Comparison of ENCODE assay signal across 13 cellular contexts in genomic region chr19:49923055-49924003, GRCh38. TPM values are rescaled to one million over a fixed set of nuclear protein-coding genes. Genes with fewer than 3 reads are reported as not detected.
DNase-seq lines count a peak whose midpoint lies in the region; ATAC-seq, FAIRE-seq and TF ChIP-seq lines count a peak whose summit lies in the region.
"Had no signal": no experiment of that assay in that cellular context is flagged by ENCODE, and none has a peak within 500 bp of the region (broad histone marks: within the 10 kb centered on the region; RNA-seq: fewer than 3 reads in every experiment).

No MANE protein-coding gene starts in this region.

- H3K36me3 Mint-ChIP-seq in astrocyte (ENCODE audit: low read depth, unreplicated experiment) (peaks cover 4% of the 10 kb centered on the region), neural progenitor cell (peaks cover 29% of the 10 kb centered on the region), type B pancreatic cell (peaks cover 15% of the 10 kb centered on the region)

- H3K9me3 ChIP-seq in DND-41 (ENCODE audit: insufficient read depth, low read length, severe bottlenecking), result no peaks in the 10 kb centered on the region
- H3K9me3 ChIP-seq in astrocyte (ENCODE audit: insufficient read depth, low read depth, low read length), result no peaks in the 10 kb centered on the region
- no peaks in the 10 kb centered on the region for H3K9me3 ChIP-seq in neural progenitor cell (ENCODE audit: low read depth)

- intact Hi-C loops in dorsolateral prefrontal cortex (cut with DNase I), result no loop called here

- ATAC-seq in DND-41 (ENCODE audit: insufficient read depth, low read depth) (peak; percentile 32), HG02840 (IDR thresholded peaks at IDR 0.05; ENCODE audit: low FRiP score, unreplicated experiment) (no peak), SK-N-SH treated with all-trans-retinoic acid at 6 μM for 48 hours (no peak)

- H3K79me2 ChIP-seq in DND-41 (ENCODE audit: insufficient read depth, low read length), result peaks cover 98% of the 10 kb centered on the region
- H3K79me2 ChIP-seq in KMS-11 (ENCODE audit: insufficient read depth, low read depth), result peaks cover 97% of the 10 kb centered on the region
- peaks cover 96% of the 10 kb centered on the region for H3K79me2 ChIP-seq in astrocyte (ENCODE audit: insufficient read depth, low read length)
- peaks cover 100% of the 10 kb centered on the region for H3K79me2 ChIP-seq in neural progenitor cell (ENCODE audit: low read depth)

- H3K4me3 ChIP-seq in DND-41 (ENCODE audit: low read depth in 1 of 2, low read length in 2 of 2) (peak overlapping the region in 1 of 2 experiments; percentile 47; a peak in 2 of 4 replicates), KMS-11 (IDR thresholded peaks at IDR 0.05; ENCODE audit: insufficient read depth, low read depth, low read length) (no peak overlapping the region), astrocyte (ENCODE audit: insufficient read depth, low read depth, low read length) (no peak overlapping the region), neural progenitor cell (no peak overlapping the region), dorsolateral prefrontal cortex (no peak overlapping the region)
- H3K4me3 ChIP-seq: cardiac muscle cell, hepatocyte had no signal

- H3K27me3 Mint-ChIP-seq in astrocyte (ENCODE audit: low read depth, unreplicated experiment) (no peaks in the 10 kb centered on the region), neural progenitor cell (ENCODE audit: insufficient read depth, low read depth) (peaks cover 11% of the 10 kb centered on the region), type B pancreatic cell (no peaks in the 10 kb centered on the region)

- TF ChIP-seq CTCF in DND-41 (IDR thresholded peaks at IDR 0.05; ENCODE audit: borderline replicate concordance, extremely low read depth, low read length, poor library complexity, severe bottlenecking), result no peak
- TF ChIP-seq CTCF in KMS-11 (conservative IDR thresholded peaks at IDR 0.05; ENCODE audit: low read depth, low read length), result no peak
- TF ChIP-seq CTCF in astrocyte (IDR thresholded peaks at IDR 0.05; ENCODE audit: insufficient read depth, low read depth, low read length), result no peak
- TF ChIP-seq CTCF in neural progenitor cell (IDR thresholded peaks at IDR 0.05), result no peak
- no peak for TF ChIP-seq CTCF in dorsolateral prefrontal cortex (IDR thresholded peaks at IDR 0.05 in 54 of 56, conservative IDR thresholded peaks at IDR 0.05 in 2 of 56; ENCODE audit: low read depth in 1 of 56, partially characterized antibody in 56 of 56)
- no peak for TF ChIP-seq CTCF in type B pancreatic cell (conservative IDR thresholded peaks at IDR 0.05)

- H3K27me3 ChIP-seq in DND-41 (ENCODE audit: insufficient read depth, low read length, poor library complexity), result no peaks in the 10 kb centered on the region
- no peaks in the 10 kb centered on the region for H3K27me3 ChIP-seq in KMS-11 (ENCODE audit: insufficient read depth, low read depth)
- no peaks in the 10 kb centered on the region for H3K27me3 ChIP-seq in astrocyte (ENCODE audit: insufficient read depth, low read length)
- no peaks in the 10 kb centered on the region for H3K27me3 ChIP-seq in neural progenitor cell
- no peaks in the 10 kb centered on the region for H3K27me3 ChIP-seq in dorsolateral prefrontal cortex
- H3K27me3 ChIP-seq: cardiac muscle cell, hepatocyte had no signal

- peaks cover 6% of the 10 kb centered on the region for H3F3A ChIP-seq in neural progenitor cell (ENCODE audit: low read depth)

- H3K9me3 Mint-ChIP-seq in astrocyte (ENCODE audit: unreplicated experiment) (no peaks in the 10 kb centered on the region), neural progenitor cell (no peaks in the 10 kb centered on the region), type B pancreatic cell (no peaks in the 10 kb centered on the region)

- H3K4me1 ChIP-seq in DND-41 (ENCODE audit: insufficient read depth, low read length), result peaks cover 66% of the 10 kb centered on the region
- H3K4me1 ChIP-seq in KMS-11 (ENCODE audit: low read depth, poor library complexity, severe bottlenecking), result peaks cover 88% of the 10 kb centered on the region
- peaks cover 19% of the 10 kb centered on the region for H3K4me1 ChIP-seq in astrocyte (ENCODE audit: insufficient read depth, low read length)
- peaks cover 9% of the 10 kb centered on the region for H3K4me1 ChIP-seq in neural progenitor cell

- no peak overlapping the region for H3K4me3 Mint-ChIP-seq in astrocyte (ENCODE audit: unreplicated experiment)
- H3K4me3 Mint-ChIP-seq in neural progenitor cell, result no peak overlapping the region
- H3K4me3 Mint-ChIP-seq in type B pancreatic cell, result no peak overlapping the region

- H3K4me1 Mint-ChIP-seq in astrocyte (ENCODE audit: low read depth, unreplicated experiment) (peaks cover 19% of the 10 kb centered on the region), neural progenitor cell (peaks cover 35% of the 10 kb centered on the region), type B pancreatic cell (ENCODE audit: unreplicated experiment) (peaks cover 15% of the 10 kb centered on the region)

- H3K4me2 ChIP-seq in DND-41 (ENCODE audit: insufficient read depth, low read length) (peak overlapping the region; percentile 61), KMS-11 (peak overlapping the region; percentile 38), astrocyte (ENCODE audit: low read length) (no peak overlapping the region), neural progenitor cell (no peak overlapping the region)
- H3K4me2 ChIP-seq: hepatocyte had no signal

- DNase-seq in DND-41, result peak; percentile 58
- DNase-seq in astrocyte (ENCODE audit: low read depth), result no peak
- no peak for DNase-seq in neural progenitor cell (ENCODE audit: low spot score)
- DNase-seq in dorsolateral prefrontal cortex, result no peak
- DNase-seq in type B pancreatic cell (ENCODE audit: extremely low spot score, unreplicated experiment), result no peak

- H2AFZ ChIP-seq in DND-41 (ENCODE audit: low read depth, low read length), result no peak overlapping the region
- H2AFZ ChIP-seq in KMS-11 (ENCODE audit: low read depth), result no peak overlapping the region
- no peak overlapping the region for H2AFZ ChIP-seq in astrocyte (ENCODE audit: low read depth, low read length)
- no peak overlapping the region for H2AFZ ChIP-seq in neural progenitor cell (replicated peaks)
- H2AFZ ChIP-seq: hepatocyte had no signal

- H3K27ac ChIP-seq in DND-41 (ENCODE audit: low read length), result peak overlapping the region; percentile 91
- H3K27ac ChIP-seq in KMS-11, result peak overlapping the region; percentile 69
- H3K27ac ChIP-seq in astrocyte (ENCODE audit: low read depth, low read length), result no peak overlapping the region
- no peak overlapping the region for H3K27ac ChIP-seq in neural progenitor cell
- H3K27ac ChIP-seq in dorsolateral prefrontal cortex, result peak overlapping the region in 7 of 59 donors; percentile 9 to 56 (median 16)
- H3K27ac ChIP-seq: cardiac muscle cell, hepatocyte had no signal

- peaks cover 87% of the 10 kb centered on the region for H4K20me1 ChIP-seq in DND-41 (ENCODE audit: insufficient read depth, low read length)
- H4K20me1 ChIP-seq in KMS-11 (ENCODE audit: insufficient read depth), result peaks cover 11% of the 10 kb centered on the region; the same call in 1 of the 2 replicates
- H4K20me1 ChIP-seq in astrocyte (ENCODE audit: insufficient read depth, low read length), result peaks cover 87% of the 10 kb centered on the region
- H4K20me1 ChIP-seq in neural progenitor cell (ENCODE audit: low read depth), result peaks cover 92% of the 10 kb centered on the region

- no peak overlapping the region for H3K27ac Mint-ChIP-seq in astrocyte (ENCODE audit: unreplicated experiment)
- H3K27ac Mint-ChIP-seq in neural progenitor cell, result peak overlapping the region; percentile 37
- H3K27ac Mint-ChIP-seq in type B pancreatic cell, result no peak overlapping the region

- no peak for FAIRE-seq in astrocyte (lab: Jason Lieb, UNC)
- FAIRE-seq: H54, RCC 7860 had no signal

- H3K9ac ChIP-seq in DND-41 (ENCODE audit: low read depth, low read length) (peak overlapping the region; percentile 58), KMS-11 (peak overlapping the region; percentile 54), astrocyte (ENCODE audit: low read length) (peak overlapping the region; percentile 7), neural progenitor cell (peak overlapping the region; percentile 32)

- H3K36me3 ChIP-seq in DND-41 (ENCODE audit: insufficient read depth, low read length) (peaks cover 88% of the 10 kb centered on the region), KMS-11 (ENCODE audit: insufficient read depth) (peaks cover 14% of the 10 kb centered on the region; the same call in 1 of the 2 replicates), astrocyte (ENCODE audit: insufficient read depth, low read length) (peaks cover 6% of the 10 kb centered on the region), neural progenitor cell (no peaks in the 10 kb centered on the region)

TF ChIP-seq in SK-N-SH treated with all-trans-retinoic acid at 6 μM for 48 hours, 23 proteins besides CTCF, POLR2A, EP300 and RAD21 (continues in another document):
- TF ChIP-seq TOX (CRISPR knock-in tag; IDR thresholded peaks at IDR 0.05; ENCODE audit: borderline replicate concordance), result no peak
- no peak for TF ChIP-seq RARB (CRISPR knock-in tag; IDR thresholded peaks at IDR 0.05)

RNA-seq across cellular contexts. Expression of gene ATF5, which starts 5.7 kb away (rescaled TPM):
- total RNA-seq in astrocyte (30.8 and 35.5 TPM in 2 replicates), neural progenitor cell (ENCODE audit: low replicate concordance) (1.6 and 10.6 TPM in 2 replicates), dorsolateral prefrontal cortex (10 to 100 TPM in 65 of 120 experiments, 1 to 10 TPM in 55; 5.5 to 19.9 (median 10.1) TPM), type B pancreatic cell (ENCODE audit: low replicate concordance) (18.1 and 21.4 TPM in 2 replicates)

RNA-seq across cellular contexts. Expression of gene NUP62, which starts 6.0 kb away (rescaled TPM):
- total RNA-seq in astrocyte (42.7 and 49.5 TPM in 2 replicates), neural progenitor cell (ENCODE audit: low replicate concordance) (48.2 and 83.8 TPM in 2 replicates), dorsolateral prefrontal cortex (10 to 100 TPM; 27.0 to 56.5 (median 36.4) TPM), type B pancreatic cell (ENCODE audit: low replicate concordance) (77.4 and 88.8 TPM in 2 replicates)

RNA-seq across cellular contexts. Expression of gene IL4I1, which starts 26.6 kb away (rescaled TPM):
- total RNA-seq in astrocyte (0.27 and 0.50 TPM in 2 replicates), neural progenitor cell (ENCODE audit: low replicate concordance) (0.56 TPM in 1 of 2 replicates, not detected in the other), dorsolateral prefrontal cortex (1 to 10 TPM in 52 of 120 experiments, under 1 TPM in 57, not detected in 11; 0.23 to 6.1 (median 0.96) TPM), type B pancreatic cell (ENCODE audit: low replicate concordance) (0.58 and 0.74 TPM in 2 replicates)
- total RNA-seq: cardiac muscle cell had no signal

RNA-seq across cellular contexts. Expression of gene SIGLEC11, which starts 37.6 kb away (rescaled TPM):
- not detected in 2 replicates for total RNA-seq in astrocyte
- total RNA-seq in neural progenitor cell (ENCODE audit: low replicate concordance), result not detected in 2 replicates
- total RNA-seq in dorsolateral prefrontal cortex, result 1 to 10 TPM in 38 of 120 experiments, under 1 TPM in 78, not detected in 4; 0.15 to 5.0 (median 0.72) TPM
- total RNA-seq in type B pancreatic cell (ENCODE audit: low replicate concordance), result 0.27 and 0.36 TPM in 2 replicates
- total RNA-seq: LHCN-M2 had no signal

RNA-seq across cellular contexts. Expression of gene TBC1D17, which starts 45.8 kb away (rescaled TPM):
- 29.1 and 32.2 TPM in 2 replicates for total RNA-seq in astrocyte
- total RNA-seq in neural progenitor cell (ENCODE audit: low replicate concordance), result 10.4 and 15.9 TPM in 2 replicates
- 100 to 1,000 TPM in 14 of 120 experiments, 10 to 100 TPM in 106; 61.4 to 116 (median 85.9) TPM for total RNA-seq in dorsolateral prefrontal cortex
- 33.9 and 45.9 TPM in 2 replicates for total RNA-seq in type B pancreatic cell (ENCODE audit: low replicate concordance)

Comparison
In these comparisons a context has a peak if more than half of its experiments do, and no peak if none do; other contexts are left out.
1. H3K27ac ChIP-seq: peak in DND-41 (single experiment) and KMS-11 (single experiment); none in astrocyte (single experiment) and neural progenitor cell (single experiment).
2. H3K4me2 ChIP-seq: peak in DND-41 (single experiment) and KMS-11 (single experiment); none in astrocyte (single experiment) and neural progenitor cell (single experiment).
3. H3K9ac ChIP-seq: peak in every context shown above with its lines; median percentile 58 in DND-41; 54 in KMS-11; 32 in neural progenitor cell; 7 in astrocyte.